16 cellular contexts compared by ENCODE assay signal in genomic region chr4:137519406-137519805, GRCh38. TPM values are rescaled to one million over a fixed set of nuclear protein-coding genes. Genes with fewer than 3 reads are reported as not detected.
DNase-seq lines count a peak whose midpoint lies in the region; ATAC-seq, FAIRE-seq and TF ChIP-seq lines count a peak whose summit lies in the region.
"Had no signal": no experiment of that assay in that cellular context is flagged by ENCODE, and none has a peak within 500 bp of the region (broad histone marks: within the 10 kb centered on the region; RNA-seq: fewer than 3 reads in every experiment).

No MANE protein-coding gene starts in this region.

- ATAC-seq in GM21717 (IDR thresholded peaks at IDR 0.05; ENCODE audit: unreplicated experiment) (no peak), HG02970 (IDR thresholded peaks at IDR 0.05; ENCODE audit: low FRiP score, unreplicated experiment) (no peak)

- in situ Hi-C loops in brain microvascular endothelial cell (cut with HindIII; ENCODE audit: low pct_ligation_motif_present, low sequenced_read_pairs): no loop called here

- peak overlapping the region; percentile 39 for H3K27ac ChIP-seq in brain microvascular endothelial cell
- H3K27ac ChIP-seq: tibial nerve had no signal

- no peaks in the 10 kb centered on the region for H3K9me3 ChIP-seq in MG63
- H3K9me3 ChIP-seq: tibial nerve had no signal

- DNase-seq in MG63: peak; percentile 58
- peak; percentile 77 for DNase-seq in brain microvascular endothelial cell
- peak; percentile 31 for DNase-seq in left kidney (ENCODE audit: low read depth, low spot score)
- DNase-seq in ecto neural progenitor cell (ENCODE audit: low spot score): no peak
- DNase-seq in activated naive CD4-positive, alpha-beta T cell treated with anti-CD3 and anti-CD28 coated beads, Interleukin-2, amount 50 U/mL, for 16 hours: no peak
- DNase-seq: activated naive CD8-positive, alpha-beta T cell treated with anti-CD3 and anti-CD28 coated beads, Interleukin-2, amount 10 ng/mL, durations not matched to agents 7 days and 5 days; Calu3; effector CD8-positive, alpha-beta T cell; hypothalamus; NCI-H1694; NCI-H524 treated with DMSO at 0.1 percent for 48 hours; SHP77 had no signal

- no peak for TF ChIP-seq CTCF in brain microvascular endothelial cell (IDR thresholded peaks at IDR 0.05; ENCODE audit: low read depth, low read length, missing control alignments)

- H3K4me3 ChIP-seq in MG63: no peak overlapping the region
- no peak overlapping the region for H3K4me3 ChIP-seq in brain microvascular endothelial cell (ENCODE audit: low read depth, low read length)
- H3K4me3 ChIP-seq: tibial nerve had no signal

- FAIRE-seq in A204.1 (lab: Jason Lieb, UNC): peak; percentile 25

- H3K36me3 ChIP-seq in MG63 (peaks cover 46% of the 10 kb centered on the region), brain microvascular endothelial cell (replicated peaks) (peaks cover 7% of the 10 kb centered on the region)

- H3K27me3 ChIP-seq in MG63 (no peaks in the 10 kb centered on the region), brain microvascular endothelial cell (replicated peaks) (no peaks in the 10 kb centered on the region)
- H3K27me3 ChIP-seq: tibial nerve had no signal

RNA-seq across cellular contexts. Expression of gene PCDH18, which starts 12.9 kb away (rescaled TPM):
- 22.1 and 26.5 TPM in 2 replicates for total RNA-seq in MG63 (2014; rRNA removed; shearing (Covaris generic); ENCODE audit: low replicate concordance)
- total RNA-seq: activated naive CD8-positive, alpha-beta T cell treated with anti-CD3 and anti-CD28 coated beads, Interleukin-2, amount 10 ng/mL, durations not matched to agents 7 days and 5 days had no signal

Comparison
In these comparisons a context has a peak if more than half of its experiments do, and no peak if none do; other contexts are left out.
1. DNase-seq: peak in MG63 (single experiment), brain microvascular endothelial cell (single experiment) and left kidney (single experiment); none in ecto neural progenitor cell (single experiment) and activated naive CD4-positive, alpha-beta T cell treated with anti-CD3 and anti-CD28 coated beads, Interleukin-2, amount 50 U/mL, for 16 hours (single experiment).